1 cellular context compared by ENCODE assay signal in genomic region chr6:31821301-31822037, GRCh38.
TF ChIP-seq lines count a peak whose summit lies in the region.

No MANE protein-coding gene starts in this region.

TF ChIP-seq in HepG2, 621 proteins besides CTCF, POLR2A, EP300 and RAD21 (continued from another document and continues in another):
- TF ChIP-seq, protein P1, sequence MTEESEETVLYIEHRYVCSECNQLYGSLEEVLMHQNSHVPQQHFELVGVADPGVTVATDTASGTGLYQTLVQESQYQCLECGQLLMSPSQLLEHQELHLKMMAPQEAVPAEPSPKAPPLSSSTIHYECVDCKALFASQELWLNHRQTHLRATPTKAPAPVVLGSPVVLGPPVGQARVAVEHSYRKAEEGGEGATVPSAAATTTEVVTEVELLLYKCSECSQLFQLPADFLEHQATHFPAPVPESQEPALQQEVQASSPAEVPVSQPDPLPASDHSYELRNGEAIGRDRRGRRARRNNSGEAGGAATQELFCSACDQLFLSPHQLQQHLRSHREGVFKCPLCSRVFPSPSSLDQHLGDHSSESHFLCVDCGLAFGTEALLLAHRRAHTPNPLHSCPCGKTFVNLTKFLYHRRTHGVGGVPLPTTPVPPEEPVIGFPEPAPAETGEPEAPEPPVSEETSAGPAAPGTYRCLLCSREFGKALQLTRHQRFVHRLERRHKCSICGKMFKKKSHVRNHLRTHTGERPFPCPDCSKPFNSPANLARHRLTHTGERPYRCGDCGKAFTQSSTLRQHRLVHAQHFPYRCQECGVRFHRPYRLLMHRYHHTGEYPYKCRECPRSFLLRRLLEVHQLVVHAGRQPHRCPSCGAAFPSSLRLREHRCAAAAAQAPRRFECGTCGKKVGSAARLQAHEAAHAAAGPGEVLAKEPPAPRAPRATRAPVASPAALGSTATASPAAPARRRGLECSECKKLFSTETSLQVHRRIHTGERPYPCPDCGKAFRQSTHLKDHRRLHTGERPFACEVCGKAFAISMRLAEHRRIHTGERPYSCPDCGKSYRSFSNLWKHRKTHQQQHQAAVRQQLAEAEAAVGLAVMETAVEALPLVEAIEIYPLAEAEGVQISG (CRISPR knock-in tag; IDR thresholded peaks at IDR 0.05), result no peak
- TF ChIP-seq FOSL2 (CRISPR knock-in tag; IDR thresholded peaks at IDR 0.05) (0 out of 2 replicates have a peak, but pooled peaks have one; percentile 5), TCF12 (IDR thresholded peaks at IDR 0.05) (no peak), TCF12 (CRISPR knock-in tag; IDR thresholded peaks at IDR 0.05) (0 out of 2 replicates have a peak, but pooled peaks have one; percentile 3), ZSCAN12 (CRISPR knock-in tag; IDR thresholded peaks at IDR 0.05) (no peak), ZZZ3 (CRISPR knock-in tag; IDR thresholded peaks at IDR 0.05; ENCODE audit: borderline replicate concordance) (no peak), ZHX2 (IDR thresholded peaks at IDR 0.05; ENCODE audit: low read depth) (no peak), ZHX2 (CRISPR knock-in tag; IDR thresholded peaks at IDR 0.05; ENCODE audit: borderline replicate concordance) (no peak), ZBTB21 (CRISPR knock-in tag; IDR thresholded peaks at IDR 0.05) (no peak), ZNF136 (CRISPR knock-in tag; IDR thresholded peaks at IDR 0.05; ENCODE audit: low read depth) (no peak), ZNF746 (CRISPR knock-in tag; IDR thresholded peaks at IDR 0.05) (no peak), ZNF652 (CRISPR knock-in tag; IDR thresholded peaks at IDR 0.05; ENCODE audit: borderline replicate concordance, low read depth) (no peak), SMC3 (IDR thresholded peaks at IDR 0.05; ENCODE audit: low read length) (no peak), AKNA (CRISPR knock-in tag; IDR thresholded peaks at IDR 0.05; ENCODE audit: borderline replicate concordance) (no peak), ZNF263 (CRISPR knock-in tag; IDR thresholded peaks at IDR 0.05) (no peak), HMG20A (CRISPR knock-in tag; IDR thresholded peaks at IDR 0.05; ENCODE audit: borderline replicate concordance) (no peak), ZNF572 (CRISPR knock-in tag; IDR thresholded peaks at IDR 0.05) (peak; percentile 63; the same call in 1 of the 2 replicates), GPN1 (CRISPR knock-in tag; IDR thresholded peaks at IDR 0.05; ENCODE audit: borderline replicate concordance) (no peak), EEA1 (CRISPR knock-in tag; IDR thresholded peaks at IDR 0.05; ENCODE audit: borderline replicate concordance) (0 out of 2 replicates have a peak, but pooled peaks have one; percentile 61), AGO1 (IDR thresholded peaks at IDR 0.05; ENCODE audit: low read depth, low read length, poor library complexity, severe bottlenecking) (no peak), RXRA (CRISPR knock-in tag; IDR thresholded peaks at IDR 0.05) (peak; percentile 38; the same call in 1 of the 2 replicates), RAD51 (IDR thresholded peaks at IDR 0.05; ENCODE audit: borderline replicate concordance) (no peak), FOXM1 (CRISPR knock-in tag; IDR thresholded peaks at IDR 0.05) (no peak), KDM1A (CRISPR knock-in tag; IDR thresholded peaks at IDR 0.05) (no peak; the same call in 1 of the 2 replicates), HNRNPLL (IDR thresholded peaks at IDR 0.05; ENCODE audit: low read depth, low read length, poor library complexity, severe bottlenecking) (peak; percentile 55), IRX3 (CRISPR knock-in tag; IDR thresholded peaks at IDR 0.05; ENCODE audit: borderline replicate concordance, low read depth) (no peak), TEAD2 (CRISPR knock-in tag; IDR thresholded peaks at IDR 0.05) (no peak), ATM (IDR thresholded peaks at IDR 0.05; ENCODE audit: borderline replicate concordance) (no peak), CBFB (CRISPR knock-in tag; IDR thresholded peaks at IDR 0.05) (no peak)
- TF ChIP-seq, protein P2, sequence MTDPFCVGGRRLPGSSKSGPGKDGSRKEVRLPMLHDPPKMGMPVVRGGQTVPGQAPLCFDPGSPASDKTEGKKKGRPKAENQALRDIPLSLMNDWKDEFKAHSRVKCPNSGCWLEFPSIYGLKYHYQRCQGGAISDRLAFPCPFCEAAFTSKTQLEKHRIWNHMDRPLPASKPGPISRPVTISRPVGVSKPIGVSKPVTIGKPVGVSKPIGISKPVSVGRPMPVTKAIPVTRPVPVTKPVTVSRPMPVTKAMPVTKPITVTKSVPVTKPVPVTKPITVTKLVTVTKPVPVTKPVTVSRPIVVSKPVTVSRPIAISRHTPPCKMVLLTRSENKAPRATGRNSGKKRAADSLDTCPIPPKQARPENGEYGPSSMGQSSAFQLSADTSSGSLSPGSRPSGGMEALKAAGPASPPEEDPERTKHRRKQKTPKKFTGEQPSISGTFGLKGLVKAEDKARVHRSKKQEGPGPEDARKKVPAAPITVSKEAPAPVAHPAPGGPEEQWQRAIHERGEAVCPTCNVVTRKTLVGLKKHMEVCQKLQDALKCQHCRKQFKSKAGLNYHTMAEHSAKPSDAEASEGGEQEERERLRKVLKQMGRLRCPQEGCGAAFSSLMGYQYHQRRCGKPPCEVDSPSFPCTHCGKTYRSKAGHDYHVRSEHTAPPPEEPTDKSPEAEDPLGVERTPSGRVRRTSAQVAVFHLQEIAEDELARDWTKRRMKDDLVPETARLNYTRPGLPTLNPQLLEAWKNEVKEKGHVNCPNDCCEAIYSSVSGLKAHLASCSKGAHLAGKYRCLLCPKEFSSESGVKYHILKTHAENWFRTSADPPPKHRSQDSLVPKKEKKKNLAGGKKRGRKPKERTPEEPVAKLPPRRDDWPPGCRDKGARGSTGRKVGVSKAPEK (CRISPR knock-in tag; IDR thresholded peaks at IDR 0.05; ENCODE audit: borderline replicate concordance), result 0 out of 2 replicates have a peak, but pooled peaks have one; percentile 7
- TF ChIP-seq, protein P3, sequence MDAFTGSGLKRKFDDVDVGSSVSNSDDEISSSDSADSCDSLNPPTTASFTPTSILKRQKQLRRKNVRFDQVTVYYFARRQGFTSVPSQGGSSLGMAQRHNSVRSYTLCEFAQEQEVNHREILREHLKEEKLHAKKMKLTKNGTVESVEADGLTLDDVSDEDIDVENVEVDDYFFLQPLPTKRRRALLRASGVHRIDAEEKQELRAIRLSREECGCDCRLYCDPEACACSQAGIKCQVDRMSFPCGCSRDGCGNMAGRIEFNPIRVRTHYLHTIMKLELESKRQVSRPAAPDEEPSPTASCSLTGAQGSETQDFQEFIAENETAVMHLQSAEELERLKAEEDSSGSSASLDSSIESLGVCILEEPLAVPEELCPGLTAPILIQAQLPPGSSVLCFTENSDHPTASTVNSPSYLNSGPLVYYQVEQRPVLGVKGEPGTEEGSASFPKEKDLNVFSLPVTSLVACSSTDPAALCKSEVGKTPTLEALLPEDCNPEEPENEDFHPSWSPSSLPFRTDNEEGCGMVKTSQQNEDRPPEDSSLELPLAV (CRISPR knock-in tag; conservative IDR thresholded peaks at IDR 0.05; ENCODE audit: low read depth), result no peak
- TF ChIP-seq, protein P4, sequence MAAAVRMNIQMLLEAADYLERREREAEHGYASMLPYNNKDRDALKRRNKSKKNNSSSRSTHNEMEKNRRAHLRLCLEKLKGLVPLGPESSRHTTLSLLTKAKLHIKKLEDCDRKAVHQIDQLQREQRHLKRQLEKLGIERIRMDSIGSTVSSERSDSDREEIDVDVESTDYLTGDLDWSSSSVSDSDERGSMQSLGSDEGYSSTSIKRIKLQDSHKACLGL (CRISPR knock-in tag; IDR thresholded peaks at IDR 0.05), result no peak
- TF ChIP-seq, protein P5, sequence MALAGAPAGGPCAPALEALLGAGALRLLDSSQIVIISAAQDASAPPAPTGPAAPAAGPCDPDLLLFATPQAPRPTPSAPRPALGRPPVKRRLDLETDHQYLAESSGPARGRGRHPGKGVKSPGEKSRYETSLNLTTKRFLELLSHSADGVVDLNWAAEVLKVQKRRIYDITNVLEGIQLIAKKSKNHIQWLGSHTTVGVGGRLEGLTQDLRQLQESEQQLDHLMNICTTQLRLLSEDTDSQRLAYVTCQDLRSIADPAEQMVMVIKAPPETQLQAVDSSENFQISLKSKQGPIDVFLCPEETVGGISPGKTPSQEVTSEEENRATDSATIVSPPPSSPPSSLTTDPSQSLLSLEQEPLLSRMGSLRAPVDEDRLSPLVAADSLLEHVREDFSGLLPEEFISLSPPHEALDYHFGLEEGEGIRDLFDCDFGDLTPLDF (CRISPR knock-in tag; IDR thresholded peaks at IDR 0.05), result no peak
- TF ChIP-seq, protein P6, sequence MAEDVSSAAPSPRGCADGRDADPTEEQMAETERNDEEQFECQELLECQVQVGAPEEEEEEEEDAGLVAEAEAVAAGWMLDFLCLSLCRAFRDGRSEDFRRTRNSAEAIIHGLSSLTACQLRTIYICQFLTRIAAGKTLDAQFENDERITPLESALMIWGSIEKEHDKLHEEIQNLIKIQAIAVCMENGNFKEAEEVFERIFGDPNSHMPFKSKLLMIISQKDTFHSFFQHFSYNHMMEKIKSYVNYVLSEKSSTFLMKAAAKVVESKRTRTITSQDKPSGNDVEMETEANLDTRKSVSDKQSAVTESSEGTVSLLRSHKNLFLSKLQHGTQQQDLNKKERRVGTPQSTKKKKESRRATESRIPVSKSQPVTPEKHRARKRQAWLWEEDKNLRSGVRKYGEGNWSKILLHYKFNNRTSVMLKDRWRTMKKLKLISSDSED (CRISPR knock-in tag; IDR thresholded peaks at IDR 0.05), result no peak
- TF ChIP-seq, protein P7, sequence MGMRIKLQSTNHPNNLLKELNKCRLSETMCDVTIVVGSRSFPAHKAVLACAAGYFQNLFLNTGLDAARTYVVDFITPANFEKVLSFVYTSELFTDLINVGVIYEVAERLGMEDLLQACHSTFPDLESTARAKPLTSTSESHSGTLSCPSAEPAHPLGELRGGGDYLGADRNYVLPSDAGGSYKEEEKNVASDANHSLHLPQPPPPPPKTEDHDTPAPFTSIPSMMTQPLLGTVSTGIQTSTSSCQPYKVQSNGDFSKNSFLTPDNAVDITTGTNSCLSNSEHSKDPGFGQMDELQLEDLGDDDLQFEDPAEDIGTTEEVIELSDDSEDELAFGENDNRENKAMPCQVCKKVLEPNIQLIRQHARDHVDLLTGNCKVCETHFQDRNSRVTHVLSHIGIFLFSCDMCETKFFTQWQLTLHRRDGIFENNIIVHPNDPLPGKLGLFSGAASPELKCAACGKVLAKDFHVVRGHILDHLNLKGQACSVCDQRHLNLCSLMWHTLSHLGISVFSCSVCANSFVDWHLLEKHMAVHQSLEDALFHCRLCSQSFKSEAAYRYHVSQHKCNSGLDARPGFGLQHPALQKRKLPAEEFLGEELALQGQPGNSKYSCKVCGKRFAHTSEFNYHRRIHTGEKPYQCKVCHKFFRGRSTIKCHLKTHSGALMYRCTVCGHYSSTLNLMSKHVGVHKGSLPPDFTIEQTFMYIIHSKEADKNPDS (CRISPR knock-in tag; IDR thresholded peaks at IDR 0.05), result no peak
